In genomic region chr2:27771548-27772335, GRCh38 we compare ENCODE assay signal across 8 cellular contexts. TPM values are rescaled to one million over a fixed set of nuclear protein-coding genes. Genes with fewer than 3 reads are reported as not detected.
A peak's percentile ranks its signal among the peaks of the same experiment; 100 is the strongest.
DNase-seq lines count a peak whose midpoint lies in the region; ATAC-seq, FAIRE-seq and TF ChIP-seq lines count a peak whose summit lies in the region.

MRPL33 (plus strand) TSS chr2:27771719; CDS start chr2:27771778, 59 bp downstream.

- H3K79me2 ChIP-seq in OCI-LY3 (ENCODE audit: low read length) (peaks cover 48% of the 10 kb centered on the region), endothelial cell of umbilical vein (ENCODE audit: control insufficient read depth, insufficient read depth, low read length) (peaks cover 47% of the 10 kb centered on the region)

- H3K27me3 Mint-ChIP-seq in Calu3 (ENCODE audit: unreplicated experiment): no peaks in the 10 kb centered on the region

- DNase-seq in Calu3: peak; percentile 97
- peak; percentile 92 for DNase-seq in HuH-7 (ENCODE audit: low spot score)
- peak; percentile 96 for DNase-seq in activated CD8-positive, alpha-beta memory T cell treated with anti-CD3 and anti-CD28 coated beads, Interleukin-2, amount 50 U/mL, for 48 hours
- peak; percentile 93 for DNase-seq in endothelial cell of umbilical vein (ENCODE audit: low read depth, low spot score)
- DNase-seq in midbrain (lab: John Stamatoyannopoulos, UW): peak; percentile 92
- DNase-seq in stimulated activated CD8-positive, alpha-beta memory T cell treated with anti-CD3 and anti-CD28 coated beads, Interleukin-2, amount 100 ng/mL, for 48 hours (ENCODE audit: low read depth in 2 of 2): peak; percentile 94

- H3K27ac ChIP-seq in OCI-LY3 (ENCODE audit: low read length): peak within 1 kb of the TSS; percentile 50; the same call in 1 of the 2 replicates
- H3K27ac ChIP-seq in endothelial cell of umbilical vein (ENCODE audit: insufficient read depth, low read depth, low read length): peak within 1 kb of the TSS; percentile 90

- intact Hi-C loops in Calu3 (cut with micrococcal nuclease; ENCODE audit: unreplicated experiment) (no loop called here), endothelial cell of umbilical vein (cut with micrococcal nuclease) (loop anchor here (1.0 to 10.0 kb wide), 4 partner anchors 119 to 621 kb away; partner anchors contain the start of genes BABAM2, FOSL2 and RBKS)

- H3K36me3 ChIP-seq in OCI-LY3 (replicated peaks; ENCODE audit: low read depth, low read length) (peaks cover 6% of the 10 kb centered on the region), endothelial cell of umbilical vein (ENCODE audit: control insufficient read depth in 2 of 2, extremely low read depth in 1 of 2, insufficient read depth in 2 of 2, low read length in 2 of 2) (peaks cover 0 to 3% of the 10 kb centered on the region in 2 experiments)

- TSS peak; percentile 45 for BruUV-seq in Calu3 (replicated peaks; lab: Mats Ljungman, UMichigan)
- TSS peak; percentile 57 for BruUV-seq in endothelial cell of umbilical vein (replicated peaks; lab: Mats Ljungman, UMichigan)

- CTCF ChIA-PET in Calu3 (lab: Charles Lee) (interaction anchor here (1.4 to 2.1 kb wide), 2 partner anchors 18 to 48 kb away, joined by 4 to 7 read pairs; no protein-coding TSS in a partner anchor), endothelial cell of umbilical vein (lab: Charles Lee) (interaction anchor here (1.0 to 1.9 kb wide), 5 partner anchors 21 to 681 kb away, joined by 3 to 10 read pairs (median 4); no protein-coding TSS in a partner anchor)

- H3K9me3 ChIP-seq in OCI-LY3 (ENCODE audit: insufficient read depth, low read length) (no peaks in the 10 kb centered on the region), endothelial cell of umbilical vein (replicated peaks; ENCODE audit: control insufficient read depth, insufficient read depth, low read length) (no peaks in the 10 kb centered on the region)

- H3K4me1 ChIP-seq in OCI-LY3 (ENCODE audit: low read length) (peaks cover 16% of the 10 kb centered on the region), endothelial cell of umbilical vein (ENCODE audit: control insufficient read depth, extremely low read depth, insufficient read depth, low read length) (peaks cover 25% of the 10 kb centered on the region)

- H3K27ac Mint-ChIP-seq in Calu3 (ENCODE audit: unreplicated experiment): peak within 1 kb of the TSS; percentile 93

- FAIRE-seq in endothelial cell of umbilical vein (lab: Jason Lieb, UNC): peak; percentile 85

- peaks cover 63% of the 10 kb centered on the region for H3K36me3 Mint-ChIP-seq in Calu3 (ENCODE audit: insufficient read depth, unreplicated experiment)

- dilution Hi-C loops in endothelial cell of umbilical vein (cut with MboI; ENCODE audit: extremely low pct_ligation_motif_present, low sequenced_read_pairs): no loop called here

- peak within 1 kb of the TSS; percentile 97 for H3K4me3 Mint-ChIP-seq in Calu3 (ENCODE audit: low read depth, unreplicated experiment)

- peak within 1 kb of the TSS; percentile 87 for H3K4me3 ChIP-seq in OCI-LY3 (ENCODE audit: low read length)
- peak within 1 kb of the TSS; percentile 91 to 95 (median 95) for H3K4me3 ChIP-seq in endothelial cell of umbilical vein (replicated peaks in 1 of 3; ENCODE audit: insufficient read depth in 1 of 3, low read depth in 1 of 3, low read length in 3 of 3)

- H2AFZ ChIP-seq in OCI-LY3 (ENCODE audit: low read depth, low read length) (peak within 1 kb of the TSS; percentile 96), endothelial cell of umbilical vein (ENCODE audit: low read depth, low read length) (peak within 1 kb of the TSS; percentile 81)

- peaks cover 55% of the 10 kb centered on the region for H3K4me1 Mint-ChIP-seq in Calu3 (ENCODE audit: low read depth, unreplicated experiment)

- H3K4me2 ChIP-seq in OCI-LY3 (ENCODE audit: low read length): peak within 1 kb of the TSS; percentile 91
- peak within 1 kb of the TSS; percentile 98 for H3K4me2 ChIP-seq in endothelial cell of umbilical vein (ENCODE audit: insufficient read depth, low read length)

- H3K9ac ChIP-seq in OCI-LY3 (ENCODE audit: low read length): peak within 1 kb of the TSS; percentile 82
- H3K9ac ChIP-seq in endothelial cell of umbilical vein (replicated peaks; ENCODE audit: extremely low read depth, insufficient read depth, low read length): peak within 1 kb of the TSS; percentile 97

- POLR2A ChIA-PET in endothelial cell of umbilical vein (lab: Charles Lee): no interaction called here

- no peaks in the 10 kb centered on the region for H3K9me1 ChIP-seq in endothelial cell of umbilical vein (replicated peaks; ENCODE audit: control insufficient read depth, extremely low read depth, insufficient read depth, low read length)

- H3K27me3 ChIP-seq in OCI-LY3 (ENCODE audit: low read depth, low read length): no peaks in the 10 kb centered on the region
- H3K27me3 ChIP-seq in endothelial cell of umbilical vein (ENCODE audit: control insufficient read depth in 2 of 2, insufficient read depth in 2 of 2, low read length in 2 of 2): no peaks in the 10 kb centered on the region

- no peak for TF ChIP-seq CTCF in Calu3 (IDR thresholded peaks at IDR 0.05; ENCODE audit: unreplicated experiment)
- no peak for TF ChIP-seq CTCF in OCI-LY3 (IDR thresholded peaks at IDR 0.05; ENCODE audit: low read depth, low read length)
- TF ChIP-seq CTCF in endothelial cell of umbilical vein (IDR thresholded peaks at IDR 0.05; ENCODE audit: extremely low read depth in 1 of 2, insufficient read depth in 1 of 2, low read depth in 1 of 2, low read length in 2 of 2): no peak

- peak; percentile 90 for TF ChIP-seq POLR2A in endothelial cell of umbilical vein (IDR thresholded peaks at IDR 0.05; ENCODE audit: low read depth, low read length)

- H4K20me1 ChIP-seq in OCI-LY3 (ENCODE audit: insufficient read depth, low read length) (0 out of 2 replicates have a peak, but pooled peaks cover 4% of the 10 kb centered on the region), endothelial cell of umbilical vein (replicated peaks; ENCODE audit: control insufficient read depth, extremely low read depth, insufficient read depth, low read length) (no peaks in the 10 kb centered on the region)

- no peaks in the 10 kb centered on the region for H3K9me3 Mint-ChIP-seq in Calu3 (ENCODE audit: low read depth, unreplicated experiment)

- ATAC-seq in GM21447 (IDR thresholded peaks at IDR 0.05; ENCODE audit: unreplicated experiment): peak; percentile 98

TF ChIP-seq in endothelial cell of umbilical vein, 7 proteins besides CTCF, POLR2A, EP300 and RAD21:
- TF ChIP-seq POLR2AphosphoS5 (IDR thresholded peaks at IDR 0.05; ENCODE audit: insufficient read depth, low read depth, low read length): peak; percentile 90
- TF ChIP-seq EZH2 (IDR thresholded peaks at IDR 0.05; ENCODE audit: borderline replicate concordance, low read depth, low read length, severe bottlenecking): no peak

RNA-seq across cellular contexts. Expression of gene MRPL33, which starts in this region (rescaled TPM):
- 75.8 and 82.9 TPM in 2 replicates for total RNA-seq in Calu3 (2022)
- 96.7 and 97.4 TPM in 2 replicates for total RNA-seq in endothelial cell of umbilical vein
- polyA plus RNA-seq in endothelial cell of umbilical vein: 22.7 and 36.1 TPM in 2 replicates
- 94.7 and 104 TPM in 2 replicates for polyA plus RNA-seq in endothelial cell of umbilical vein (2011; cell fraction: cytosol; rRNA removed)
- 30.5 and 49.8 TPM in 2 replicates for polyA plus RNA-seq in endothelial cell of umbilical vein (2011; cell fraction: nucleus; rRNA removed)
- 202 and 208 TPM in 2 replicates for polyA plus RNA-seq in endothelial cell of umbilical vein (2012)
- polyA minus RNA-seq in endothelial cell of umbilical vein: 4.9 and 9.9 TPM in 2 replicates
- polyA minus RNA-seq in endothelial cell of umbilical vein (2011; cell fraction: cytosol; rRNA and poly(A)+ RNA removed): 10.2 TPM
- 10.6 and 10.7 TPM in 2 replicates for polyA minus RNA-seq in endothelial cell of umbilical vein (2011; cell fraction: nucleus; rRNA and poly(A)+ RNA removed)

Comparison
In these comparisons a context has a peak if more than half of its experiments do, and no peak if none do; other contexts are left out.
1. Peak in every context shown above with its lines: DNase-seq, ATAC-seq, H3K4me3 ChIP-seq and H3K27ac ChIP-seq.